ENCODE assay signal across 9 cellular contexts in genomic region chr12:8996682-8997405, GRCh38. TPM values are rescaled to one million over a fixed set of nuclear protein-coding genes. Genes with fewer than 3 reads are reported as not detected.
DNase-seq lines count a peak whose midpoint lies in the region; ATAC-seq and TF ChIP-seq lines count a peak whose summit lies in the region.
"Had no signal": no experiment of that assay in that cellular context is flagged by ENCODE, and none has a peak within 500 bp of the region (broad histone marks: within the 10 kb centered on the region; RNA-seq: fewer than 3 reads in every experiment).

No MANE protein-coding gene starts in this region.

- TF ChIP-seq EP300 in tibial nerve (IDR thresholded peaks at IDR 0.05) = no peak

- H3K4me3 ChIP-seq in right cardiac atrium (ENCODE audit: low read length) = no peak overlapping the region
- no peak overlapping the region for H3K4me3 ChIP-seq in right atrium auricular region
- H3K4me3 ChIP-seq in tibial nerve = no peak overlapping the region

- H3K27me3 Mint-ChIP-seq in T-cell = no peaks in the 10 kb centered on the region

- peaks cover 40% of the 10 kb centered on the region for H3K36me3 Mint-ChIP-seq in T-cell

- 79% methylated on average over 5 of the region's 5 CpGs for WGBS in right cardiac atrium
- WGBS in tibial nerve, 2 donors = 82% methylated on average over 5 of the region's 5 CpGs

- CTCF ChIA-PET in T-cell (lab: Charles Lee) = interaction anchor here in 1 of 2 donors (0.7 to 1.9 kb wide), 4 partner anchors 13 to 53 kb away, joined by 3 to 12 read pairs (median 3); partner anchors contain the start of gene M6PR

- intact Hi-C loops in right cardiac atrium (cut with DNase I) = no loop called here

- ATAC-seq in right cardiac atrium = no peak
- ATAC-seq in HG02884 (IDR thresholded peaks at IDR 0.05; ENCODE audit: unreplicated experiment) = peak; percentile 97
- ATAC-seq in T-cell (replicated peaks in 1 of 4) = peak; percentile 44 to 88 (median 85)

- peaks cover 61 to 84% (median 73%) of the 10 kb centered on the region in 3 donors for H3K4me1 Mint-ChIP-seq in T-cell

- H3K27ac ChIP-seq in right cardiac atrium (ENCODE audit: low read length) (peak overlapping the region; percentile 43), right atrium auricular region (peak overlapping the region in 1 of 2 donors; percentile 12), tibial nerve (no peak overlapping the region)

- peak overlapping the region; percentile 90 to 98 for H3K27ac Mint-ChIP-seq in T-cell

- H3K27me3 ChIP-seq in right cardiac atrium (ENCODE audit: control insufficient read depth, insufficient read depth) (no peaks in the 10 kb centered on the region), right atrium auricular region (no peaks in the 10 kb centered on the region), tibial nerve (no peaks in the 10 kb centered on the region)

- H3K4me3 Mint-ChIP-seq in T-cell = peak overlapping the region; percentile 15 to 40 (median 29)

- TF ChIP-seq CTCF in right atrium auricular region (IDR thresholded peaks at IDR 0.05) (no peak), tibial nerve (IDR thresholded peaks at IDR 0.05) (no peak)

- H3K4me1 ChIP-seq in right cardiac atrium (ENCODE audit: control insufficient read depth, insufficient read depth, low read length) (peaks cover 4% of the 10 kb centered on the region), right atrium auricular region (peaks cover 0 to 5% of the 10 kb centered on the region in 2 donors), tibial nerve (no peaks in the 10 kb centered on the region)

- H3K9me3 ChIP-seq in right cardiac atrium (ENCODE audit: control insufficient read depth, low read length) (no peaks in the 10 kb centered on the region), right atrium auricular region (no peaks in the 10 kb centered on the region), tibial nerve (no peaks in the 10 kb centered on the region)

- H3K9me3 Mint-ChIP-seq in T-cell = peaks cover 0 to 4% (median 0%) of the 10 kb centered on the region in 3 donors

- no peaks in the 10 kb centered on the region for H3K36me3 ChIP-seq in right atrium auricular region
- H3K36me3 ChIP-seq in tibial nerve = no peaks in the 10 kb centered on the region

- no peak for TF ChIP-seq POLR2A in tibial nerve (IDR thresholded peaks at IDR 0.05)

- DNase-seq in right cardiac atrium (no peak), right atrium auricular region (ENCODE audit: low spot score) (no peak), T-cell (peak in 2 of 34 experiments; percentile 5 to 32), iris pigment epithelial cell (ENCODE audit: low read depth) (peak; percentile 67), cerebellar cortex (ENCODE audit: low spot score) (no peak), NCI-H2107 (lab: John Stamatoyannopoulos, UW) (no peak), tibial nerve (ENCODE audit: low spot score in 2 of 2) (no peak)
- DNase-seq: DND-41 had no signal

- POLR2A ChIA-PET in T-cell (lab: Charles Lee) = interaction anchor here in 1 of 2 donors (0.6 to 0.7 kb wide), 2 partner anchors 25 to 43 kb away, joined by 4 to 5 read pairs; no protein-coding TSS in a partner anchor

RNA-seq across cellular contexts. Expression of gene KLRG1, which starts 7.5 kb away (rescaled TPM):
- total RNA-seq in right cardiac atrium (1 to 10 TPM; 5.2 to 8.0 (median 6.5) TPM), right atrium auricular region (1 to 10 TPM; 1.7 to 3.3 TPM), T-cell (10 to 100 TPM; 11.9 to 80.4 (median 28.0) TPM), tibial nerve (1 to 10 TPM in 3 of 4 donors, not detected in 1; 2.7 to 7.9 (median 2.9) TPM)
- 5.7 TPM for polyA plus RNA-seq in right cardiac atrium

RNA-seq across cellular contexts. Expression of gene M6PR, which starts 47.4 kb away (rescaled TPM):
- total RNA-seq in right cardiac atrium = 100 to 1,000 TPM in 3 of 4 donors, 10 to 100 TPM in 1; 97.1 to 109 (median 106) TPM
- polyA plus RNA-seq in right cardiac atrium = 55.8 TPM
- total RNA-seq in right atrium auricular region = 100 to 1,000 TPM; 101 to 112 TPM
- total RNA-seq in T-cell = 100 to 1,000 TPM; 162 to 189 (median 187) TPM
- total RNA-seq in tibial nerve = 100 to 1,000 TPM in 1 of 4 donors, 10 to 100 TPM in 3; 63.2 to 109 (median 96.0) TPM

Comparison
In these comparisons a context has a peak if more than half of its experiments do, and no peak if none do; other contexts are left out.
1. ATAC-seq: peak in HG02884 (single experiment) and T-cell (4 of 4); none in right cardiac atrium (0 of 2).